2 cellular contexts compared by ENCODE assay signal in genomic region chr9:32069169-32069813, GRCh38.
TF ChIP-seq lines count a peak whose summit lies in the region.

No MANE protein-coding gene starts in this region.

TF ChIP-seq in SK-N-SH, 30 proteins besides CTCF, POLR2A, EP300 and RAD21 (continued from another document):
- no peak for TF ChIP-seq USF2 (IDR thresholded peaks at IDR 0.05; ENCODE audit: borderline replicate concordance, low read depth, low read length)
- TF ChIP-seq NRF1 (IDR thresholded peaks at IDR 0.05; ENCODE audit: low read depth, low read length) = no peak

TF ChIP-seq in SK-N-SH treated with all-trans-retinoic acid at 6 μM for 48 hours, 23 proteins besides CTCF, POLR2A, EP300 and RAD21 (continued from another document):
- TF ChIP-seq, protein P1, sequence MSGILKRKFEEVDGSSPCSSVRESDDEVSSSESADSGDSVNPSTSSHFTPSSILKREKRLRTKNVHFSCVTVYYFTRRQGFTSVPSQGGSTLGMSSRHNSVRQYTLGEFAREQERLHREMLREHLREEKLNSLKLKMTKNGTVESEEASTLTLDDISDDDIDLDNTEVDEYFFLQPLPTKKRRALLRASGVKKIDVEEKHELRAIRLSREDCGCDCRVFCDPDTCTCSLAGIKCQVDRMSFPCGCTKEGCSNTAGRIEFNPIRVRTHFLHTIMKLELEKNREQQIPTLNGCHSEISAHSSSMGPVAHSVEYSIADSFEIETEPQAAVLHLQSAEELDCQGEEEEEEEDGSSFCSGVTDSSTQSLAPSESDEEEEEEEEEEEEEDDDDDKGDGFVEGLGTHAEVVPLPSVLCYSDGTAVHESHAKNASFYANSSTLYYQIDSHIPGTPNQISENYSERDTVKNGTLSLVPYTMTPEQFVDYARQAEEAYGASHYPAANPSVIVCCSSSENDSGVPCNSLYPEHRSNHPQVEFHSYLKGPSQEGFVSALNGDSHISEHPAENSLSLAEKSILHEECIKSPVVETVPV (CRISPR knock-in tag; IDR thresholded peaks at IDR 0.05) = no peak
- TF ChIP-seq TOX (CRISPR knock-in tag; IDR thresholded peaks at IDR 0.05; ENCODE audit: borderline replicate concordance) = no peak
- no peak for TF ChIP-seq CSDC2 (CRISPR knock-in tag; IDR thresholded peaks at IDR 0.05)
- TF ChIP-seq BACH2 (CRISPR knock-in tag; IDR thresholded peaks at IDR 0.05; ENCODE audit: borderline replicate concordance) = no peak
- no peak for TF ChIP-seq ESRRG (CRISPR knock-in tag; IDR thresholded peaks at IDR 0.05)
- no peak for TF ChIP-seq ZFP3 (CRISPR knock-in tag; IDR thresholded peaks at IDR 0.05)
- TF ChIP-seq TCF4 (CRISPR knock-in tag; IDR thresholded peaks at IDR 0.05; ENCODE audit: borderline replicate concordance) = no peak
- TF ChIP-seq ISL1 (CRISPR knock-in tag; IDR thresholded peaks at IDR 0.05) = no peak
- TF ChIP-seq GLIS3 (CRISPR knock-in tag; IDR thresholded peaks at IDR 0.05) = no peak
- TF ChIP-seq CREB5 (CRISPR knock-in tag; IDR thresholded peaks at IDR 0.05; ENCODE audit: low read depth) = no peak
- TF ChIP-seq, protein P2, sequence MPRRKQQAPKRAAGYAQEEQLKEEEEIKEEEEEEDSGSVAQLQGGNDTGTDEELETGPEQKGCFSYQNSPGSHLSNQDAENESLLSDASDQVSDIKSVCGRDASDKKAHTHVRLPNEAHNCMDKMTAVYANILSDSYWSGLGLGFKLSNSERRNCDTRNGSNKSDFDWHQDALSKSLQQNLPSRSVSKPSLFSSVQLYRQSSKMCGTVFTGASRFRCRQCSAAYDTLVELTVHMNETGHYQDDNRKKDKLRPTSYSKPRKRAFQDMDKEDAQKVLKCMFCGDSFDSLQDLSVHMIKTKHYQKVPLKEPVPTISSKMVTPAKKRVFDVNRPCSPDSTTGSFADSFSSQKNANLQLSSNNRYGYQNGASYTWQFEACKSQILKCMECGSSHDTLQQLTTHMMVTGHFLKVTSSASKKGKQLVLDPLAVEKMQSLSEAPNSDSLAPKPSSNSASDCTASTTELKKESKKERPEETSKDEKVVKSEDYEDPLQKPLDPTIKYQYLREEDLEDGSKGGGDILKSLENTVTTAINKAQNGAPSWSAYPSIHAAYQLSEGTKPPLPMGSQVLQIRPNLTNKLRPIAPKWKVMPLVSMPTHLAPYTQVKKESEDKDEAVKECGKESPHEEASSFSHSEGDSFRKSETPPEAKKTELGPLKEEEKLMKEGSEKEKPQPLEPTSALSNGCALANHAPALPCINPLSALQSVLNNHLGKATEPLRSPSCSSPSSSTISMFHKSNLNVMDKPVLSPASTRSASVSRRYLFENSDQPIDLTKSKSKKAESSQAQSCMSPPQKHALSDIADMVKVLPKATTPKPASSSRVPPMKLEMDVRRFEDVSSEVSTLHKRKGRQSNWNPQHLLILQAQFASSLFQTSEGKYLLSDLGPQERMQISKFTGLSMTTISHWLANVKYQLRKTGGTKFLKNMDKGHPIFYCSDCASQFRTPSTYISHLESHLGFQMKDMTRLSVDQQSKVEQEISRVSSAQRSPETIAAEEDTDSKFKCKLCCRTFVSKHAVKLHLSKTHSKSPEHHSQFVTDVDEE (CRISPR knock-in tag; IDR thresholded peaks at IDR 0.05) = no peak
- TF ChIP-seq PPARA (CRISPR knock-in tag; IDR thresholded peaks at IDR 0.05; ENCODE audit: borderline replicate concordance) = no peak
- no peak for TF ChIP-seq ARNTL (CRISPR knock-in tag; IDR thresholded peaks at IDR 0.05; ENCODE audit: borderline replicate concordance, low read depth)
- no peak for TF ChIP-seq ZC3H10 (CRISPR knock-in tag; IDR thresholded peaks at IDR 0.05)
- TF ChIP-seq SNAI2 (CRISPR knock-in tag; IDR thresholded peaks at IDR 0.05) = no peak
